In genomic region chr19:290539-291521, GRCh38 we compare ENCODE assay signal across 8 cellular contexts. TPM values are rescaled to one million over a fixed set of nuclear protein-coding genes. Genes with fewer than 3 reads are reported as not detected.
DNase-seq lines count a peak whose midpoint lies in the region; ATAC-seq and TF ChIP-seq lines count a peak whose summit lies in the region.

PLPP2 (minus strand) TSS chr19:291403; CDS start chr19:291336, 67 bp downstream.

- no peaks in the 10 kb centered on the region for H3K36me3 ChIP-seq in prostate gland

- no peak within 1 kb of the TSS for H3K27ac Mint-ChIP-seq in activated naive CD4-positive, alpha-beta T cell treated with anti-CD3 and anti-CD28 coated beads, Interleukin-2, amount 50 U/mL, for 24 hours
- H3K27ac Mint-ChIP-seq in T-helper 2 cell treated with Interferon-gamma antibody and Interleukin-4, amounts not matched to agents 5 μg/mL and 100 μg/mL, for 36 hours, result no peak within 1 kb of the TSS

- DNase-seq in AG04449 (ENCODE audit: low read depth, low spot score) (no peak), HK-2 (ENCODE audit: unreplicated experiment) (peak; percentile 51), right cardiac atrium (no peak), prostate gland (ENCODE audit: low spot score) (peak; percentile 88), NCI-H1092 treated with DMSO at 0.1 percent for 48 hours (lab: John Stamatoyannopoulos, UW) (no peak), DMS114 treated with DMSO at 0.1 percent for 48 hours (lab: John Stamatoyannopoulos, UW; ENCODE audit: unreplicated experiment) (no peak)
- no peak for DNase-seq in T-helper 2 cell treated with Interferon-gamma antibody and Interleukin-4, amounts not matched to agents 5 μg/mL and 100 μg/mL, for 36 hours (ENCODE audit: low spot score)

- peak within 1 kb of the TSS; percentile 61 for H3K4me3 Mint-ChIP-seq in activated naive CD4-positive, alpha-beta T cell treated with anti-CD3 and anti-CD28 coated beads, Interleukin-2, amount 50 U/mL, for 24 hours
- H3K4me3 Mint-ChIP-seq in T-helper 2 cell treated with Interferon-gamma antibody and Interleukin-4, amounts not matched to agents 5 μg/mL and 100 μg/mL, for 36 hours, result no peak within 1 kb of the TSS

- H3K36me3 Mint-ChIP-seq in activated naive CD4-positive, alpha-beta T cell treated with anti-CD3 and anti-CD28 coated beads, Interleukin-2, amount 50 U/mL, for 24 hours, result no peaks in the 10 kb centered on the region
- H3K36me3 Mint-ChIP-seq in T-helper 2 cell treated with Interferon-gamma antibody and Interleukin-4, amounts not matched to agents 5 μg/mL and 100 μg/mL, for 36 hours (ENCODE audit: low read depth), result no peaks in the 10 kb centered on the region

- H3K4me1 ChIP-seq in right cardiac atrium (ENCODE audit: control insufficient read depth, insufficient read depth, low read length) (peaks cover 5% of the 10 kb centered on the region), prostate gland (replicated peaks) (peaks cover 5% of the 10 kb centered on the region)

- CTCF ChIA-PET in AG04449 (lab: Yijun Ruan, JAX), result no interaction called here

- TF ChIP-seq POLR2A in prostate gland (IDR thresholded peaks at IDR 0.05), result peak; percentile 9

- H3K27me3 ChIP-seq in right cardiac atrium (ENCODE audit: control insufficient read depth, insufficient read depth) (no peaks in the 10 kb centered on the region), prostate gland (replicated peaks; ENCODE audit: insufficient read depth) (no peaks in the 10 kb centered on the region)

- peaks cover 18% of the 10 kb centered on the region for H3K4me1 Mint-ChIP-seq in activated naive CD4-positive, alpha-beta T cell treated with anti-CD3 and anti-CD28 coated beads, Interleukin-2, amount 50 U/mL, for 24 hours
- no peaks in the 10 kb centered on the region for H3K4me1 Mint-ChIP-seq in T-helper 2 cell treated with Interferon-gamma antibody and Interleukin-4, amounts not matched to agents 5 μg/mL and 100 μg/mL, for 36 hours (ENCODE audit: low read depth)

- WGBS in right cardiac atrium, result 3% methylated on average over 105 of the region's 108 CpGs
- WGBS in prostate gland, result 3% methylated on average over 33 of the region's 108 CpGs

- no peaks in the 10 kb centered on the region for H3K9me3 ChIP-seq in right cardiac atrium (ENCODE audit: control insufficient read depth, low read length)
- no peaks in the 10 kb centered on the region for H3K9me3 ChIP-seq in prostate gland

- H3K9me3 Mint-ChIP-seq in activated naive CD4-positive, alpha-beta T cell treated with anti-CD3 and anti-CD28 coated beads, Interleukin-2, amount 50 U/mL, for 24 hours, result no peaks in the 10 kb centered on the region
- H3K9me3 Mint-ChIP-seq in T-helper 2 cell treated with Interferon-gamma antibody and Interleukin-4, amounts not matched to agents 5 μg/mL and 100 μg/mL, for 36 hours, result no peaks in the 10 kb centered on the region

- H3K4me3 ChIP-seq in AG04449 (ENCODE audit: low read depth, low read length) (peak within 1 kb of the TSS; percentile 60), right cardiac atrium (ENCODE audit: low read length) (peak within 1 kb of the TSS; percentile 26), prostate gland (peak within 1 kb of the TSS; percentile 44 to 55)

- H3K27ac ChIP-seq in right cardiac atrium (ENCODE audit: low read length) (no peak within 1 kb of the TSS), prostate gland (peak within 1 kb of the TSS; percentile 83 to 87)

- intact Hi-C loops in right cardiac atrium (cut with DNase I), result no loop called here
- intact Hi-C loops in prostate gland (cut with DNase I), result no loop called here

- ATAC-seq in right cardiac atrium, result peak in 1 of 2 donors; percentile 40

- POLR2A ChIA-PET in AG04449 (lab: Yijun Ruan, JAX), result no interaction called here

- TF ChIP-seq CTCF in AG04449 (IDR thresholded peaks at IDR 0.05; ENCODE audit: insufficient read depth, low read length, missing control alignments) (no peak), prostate gland (IDR thresholded peaks at IDR 0.05) (peak in 1 of 4 experiments; percentile 7)

- H3K27me3 Mint-ChIP-seq in activated naive CD4-positive, alpha-beta T cell treated with anti-CD3 and anti-CD28 coated beads, Interleukin-2, amount 50 U/mL, for 24 hours, result peaks cover 31% of the 10 kb centered on the region
- peaks cover 39% of the 10 kb centered on the region for H3K27me3 Mint-ChIP-seq in T-helper 2 cell treated with Interferon-gamma antibody and Interleukin-4, amounts not matched to agents 5 μg/mL and 100 μg/mL, for 36 hours (ENCODE audit: low read depth)

RNA-seq across cellular contexts. Expression of gene PLPP2, which starts in this region (rescaled TPM):
- under 1 TPM; 0.26 to 0.89 (median 0.54) TPM for total RNA-seq in right cardiac atrium
- polyA plus RNA-seq in right cardiac atrium, result 0.48 TPM
- 10 to 100 TPM; 40.1 to 76.6 TPM for total RNA-seq in prostate gland

Comparison
In these comparisons a context has a peak if more than half of its experiments do, and no peak if none do; other contexts are left out.
1. RNA of gene PLPP2 (total RNA-seq): 40.1 to 76.6 TPM in prostate gland; 0.26 to 0.89 TPM in right cardiac atrium; every median in the first group is over 10 times any median in the second.
2. DNase-seq: peak in HK-2 (single experiment) and prostate gland (single experiment); none in AG04449 (single experiment), right cardiac atrium (0 of 3), NCI-H1092 treated with DMSO at 0.1 percent for 48 hours (single experiment), T-helper 2 cell treated with Interferon-gamma antibody and Interleukin-4, amounts not matched to agents 5 μg/mL and 100 μg/mL, for 36 hours (single experiment) and DMS114 treated with DMSO at 0.1 percent for 48 hours (single experiment).
3. Peak in every context shown above with its lines, with median percentiles within 50 percentile points of each other: H3K4me3 ChIP-seq.